11 cellular contexts compared by ENCODE assay signal in genomic region chr22:22462813-22463567, GRCh38. TPM values are rescaled to one million over a fixed set of nuclear protein-coding genes. Genes with fewer than 3 reads are reported as not detected.
DNase-seq lines count a peak whose midpoint lies in the region; ATAC-seq and TF ChIP-seq lines count a peak whose summit lies in the region.
"Had no signal": no experiment of that assay in that cellular context is flagged by ENCODE, and none has a peak within 500 bp of the region (broad histone marks: within the 10 kb centered on the region; RNA-seq: fewer than 3 reads in every experiment).

No MANE protein-coding gene starts in this region.

- CTCF ChIA-PET in OCI-LY7 (lab: Charles Lee; ENCODE audit: unreplicated experiment) = interaction anchor here (0.6 to 2.4 kb wide), 7 partner anchors 13 to 254 kb away, joined by 3 to 7 read pairs (median 3); no protein-coding TSS in a partner anchor

- H3K27ac ChIP-seq in OCI-LY7 (ENCODE audit: low read depth, low read length, poor library complexity, severe bottlenecking) = peak overlapping the region; percentile 9
- H3K27ac ChIP-seq: epithelial cell of prostate, vagina had no signal

- DNase-seq in COLO668 (lab: John Stamatoyannopoulos, UW; ENCODE audit: unreplicated experiment) (peak; percentile 8), OCI-LY7 (ENCODE audit: low spot score) (peak; percentile 50), fibroblast of the aortic adventitia (ENCODE audit: low read depth) (peak; percentile 3), NCI-H524 treated with DMSO at 0.1 percent for 48 hours (lab: John Stamatoyannopoulos, UW) (no peak)
- DNase-seq in stimulated activated naive CD4-positive, alpha-beta T cell treated with Interleukin-2 at 50 U/mL for 16 hours (lab: John Stamatoyannopoulos, UW) = no peak

- TF ChIP-seq CTCF in GM12873 (IDR thresholded peaks at IDR 0.05; ENCODE audit: insufficient read depth, low read depth, low read length, missing control alignments) (peak; percentile 39), OCI-LY7 (conservative IDR thresholded peaks at IDR 0.05; ENCODE audit: low read length) (peak; percentile 89), fibroblast of the aortic adventitia (IDR thresholded peaks at IDR 0.05; ENCODE audit: insufficient read depth, low read length) (no peak)

- peak overlapping the region; percentile 11; the same call in 1 of the 2 replicates for H2AFZ ChIP-seq in OCI-LY7 (ENCODE audit: low read length)

- no peaks in the 10 kb centered on the region for H3K36me3 ChIP-seq in OCI-LY7 (ENCODE audit: insufficient read depth, low read length)
- H3K36me3 ChIP-seq: vagina had no signal

- H3K9me3 ChIP-seq in OCI-LY7 (ENCODE audit: low read length) = peaks cover 31% of the 10 kb centered on the region

- H3K4me3 ChIP-seq in OCI-LY7 (ENCODE audit: low read depth, low read length, poor library complexity, severe bottlenecking) (no peak overlapping the region), fibroblast of the aortic adventitia (ENCODE audit: low read depth, low read length) (no peak overlapping the region)
- H3K4me3 ChIP-seq: smooth muscle cell, vagina had no signal

- H3K4me1 ChIP-seq in OCI-LY7 (ENCODE audit: insufficient read depth, low read length, poor library complexity, severe bottlenecking) = peaks cover 20% of the 10 kb centered on the region
- H3K4me1 ChIP-seq: vagina had no signal

- no TSS peak for BruUV-seq in OCI-LY7 (replicated peaks; lab: Mats Ljungman, UMichigan)

- no peaks in the 10 kb centered on the region for H3K9me2 ChIP-seq in OCI-LY7 (ENCODE audit: insufficient read depth, low read length)

- intact Hi-C loops in OCI-LY7 (cut with micrococcal nuclease; ENCODE audit: unreplicated experiment) = loop anchor here (1.0 to 10.0 kb wide), 6 partner anchors 54 to 312 kb away; no protein-coding TSS in a partner anchor

- H4K20me1 ChIP-seq in OCI-LY7 (ENCODE audit: insufficient read depth, low read length) = no peaks in the 10 kb centered on the region

- POLR2A ChIA-PET in OCI-LY7 (lab: Charles Lee) = interaction anchor here (0.6 to 1.3 kb wide), 3 partner anchors 13 to 143 kb away, joined by 3 to 5 read pairs (median 3); no protein-coding TSS in a partner anchor

- no peaks in the 10 kb centered on the region for H3K79me2 ChIP-seq in OCI-LY7 (ENCODE audit: insufficient read depth, low read depth, low read length)

- ATAC-seq in HG03520 (IDR thresholded peaks at IDR 0.05; ENCODE audit: unreplicated experiment) = no peak

- H3K4me2 ChIP-seq in OCI-LY7 (ENCODE audit: low read length) = peak overlapping the region; percentile 51; the same call in 1 of the 2 replicates
- H3K4me2 ChIP-seq: smooth muscle cell had no signal

RNA-seq across cellular contexts. Expression of gene ZNF280B, which starts 45.6 kb away (rescaled TPM):
- total RNA-seq in OCI-LY7 (2014; rRNA removed; shearing (Covaris generic)) = 2.9 and 3.4 TPM in 2 replicates
- total RNA-seq in OCI-LY7 (2022) = 5.1 and 5.3 TPM in 2 replicates
- total RNA-seq in fibroblast of the aortic adventitia (ENCODE audit: low replicate concordance) = 0.45 and 0.74 TPM in 2 replicates

RNA-seq across cellular contexts. Expression of gene ZNF280A, which starts 57.1 kb away (rescaled TPM):
- total RNA-seq in OCI-LY7 (2014; rRNA removed; shearing (Covaris generic)) = not detected in 2 replicates
- total RNA-seq in OCI-LY7 (2022) = not detected in 2 replicates
- not detected in 2 replicates for total RNA-seq in fibroblast of the aortic adventitia (ENCODE audit: low replicate concordance)
- total RNA-seq: M059J, smooth muscle cell, vagina had no signal

Comparison
In these comparisons a context has a peak if more than half of its experiments do, and no peak if none do; other contexts are left out.
1. DNase-seq: peak in COLO668 (single experiment), OCI-LY7 (single experiment) and fibroblast of the aortic adventitia (single experiment); none in NCI-H524 treated with DMSO at 0.1 percent for 48 hours (single experiment) and stimulated activated naive CD4-positive, alpha-beta T cell treated with Interleukin-2 at 50 U/mL for 16 hours (single experiment).